9 cellular contexts compared by ENCODE assay signal in the genomic region with DNA sequence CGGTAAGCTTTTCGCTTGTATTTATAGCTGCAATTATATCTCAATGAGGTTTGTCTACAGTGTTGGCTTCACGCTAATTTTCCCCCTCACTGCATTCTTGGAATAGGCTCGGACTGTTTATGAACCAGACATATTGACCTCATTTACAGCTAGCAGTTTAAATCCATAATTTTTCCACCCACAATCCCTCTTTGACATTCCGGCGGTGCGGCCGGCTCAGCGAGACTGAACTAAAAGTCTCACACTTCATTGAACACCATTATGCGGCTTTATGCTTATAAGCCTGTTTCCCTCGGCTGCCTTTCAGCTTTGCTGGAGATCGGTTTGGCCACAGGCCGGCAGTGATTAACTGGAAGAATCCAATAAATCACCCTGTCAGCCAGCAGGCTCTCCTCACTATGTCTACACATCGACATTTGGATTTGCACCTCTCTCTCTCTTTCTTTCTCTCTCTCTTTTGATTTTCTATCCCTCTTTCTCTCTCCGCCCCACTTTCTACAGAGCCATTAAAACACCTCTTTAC.
A peak's percentile ranks its signal among the peaks of the same experiment; 100 is the strongest.
DNase-seq lines count a peak whose midpoint lies in the region; ATAC-seq and TF ChIP-seq lines count a peak whose summit lies in the region.
"Had no signal": no experiment of that assay in that cellular context is flagged by ENCODE, and none has a peak within 500 bp of the region (broad histone marks: within the 10 kb centered on the region; RNA-seq: fewer than 3 reads in every experiment).

No MANE protein-coding gene starts in this region.

- peaks cover 0 to 15% (median 0%) of the 10 kb centered on the region in 11 experiments; a peak in 8 of 22 replicates for H3K9me3 ChIP-seq in BLaER1 treated with 17β-estradiol and CSF1 and Interleukin-3, amounts not matched to agents 10 nM and 100 nM (replicated peaks in 1 of 11)
- no peaks in the 10 kb centered on the region for H3K9me3 ChIP-seq in tibial artery
- H3K9me3 ChIP-seq: SK-N-SH had no signal

- CTCF ChIA-PET in activated CD4-positive, alpha-beta memory T cell treated with anti-CD3 and anti-CD28 coated beads for 36 hours (lab: Charles Lee): no interaction called here

- POLR2A ChIA-PET in activated CD4-positive, alpha-beta memory T cell treated with anti-CD3 and anti-CD28 coated beads for 36 hours (lab: Charles Lee): no interaction called here

- H3K4me1 Mint-ChIP-seq in neural crest cell: peaks cover 7% of the 10 kb centered on the region
- H3K4me1 Mint-ChIP-seq in activated CD4-positive, alpha-beta memory T cell treated with anti-CD3 and anti-CD28 coated beads for 36 hours (ENCODE audit: low read depth): no peaks in the 10 kb centered on the region

- peak; percentile 94 for DNase-seq in NCI-H1694 (lab: John Stamatoyannopoulos, UW)
- peak; percentile 41 for DNase-seq in cerebellum (ENCODE audit: low spot score)
- DNase-seq in neural crest cell (ENCODE audit: low read depth, low spot score): peak; percentile 29
- no peak for DNase-seq in activated CD4-positive, alpha-beta memory T cell treated with anti-CD3 and anti-CD28 coated beads for 36 hours
- no peak for DNase-seq in stimulated activated CD4-positive, alpha-beta T cell treated with anti-CD3 and anti-CD28 coated beads, Interleukin-1b, Interleukin-23, amount 100 ng/mL, for 48 hours
- DNase-seq in tibial artery: no peak
- no peak for DNase-seq in Right ventricle myocardium superior
- DNase-seq: SK-N-SH had no signal

- intact Hi-C loops in activated CD4-positive, alpha-beta memory T cell treated with anti-CD3 and anti-CD28 coated beads for 36 hours (cut with micrococcal nuclease): no loop called here
- intact Hi-C loops in tibial artery (cut with DNase I; ENCODE audit: low total_unique reads): no loop called here
- intact Hi-C loops in Right ventricle myocardium superior (cut with DNase I): no loop called here

- no peak for TF ChIP-seq CTCF in neural crest cell (conservative IDR thresholded peaks at IDR 0.05)
- TF ChIP-seq CTCF in tibial artery (IDR thresholded peaks at IDR 0.05): no peak

- no peak overlapping the region for H3K27ac Mint-ChIP-seq in neural crest cell (ENCODE audit: unreplicated experiment)
- no peak overlapping the region for H3K27ac Mint-ChIP-seq in activated CD4-positive, alpha-beta memory T cell treated with anti-CD3 and anti-CD28 coated beads for 36 hours

- H3K4me2 ChIP-seq in BLaER1 treated with 17β-estradiol and CSF1 and Interleukin-3, amounts not matched to agents 10 nM and 100 nM: peak overlapping the region in 6 of 11 experiments; percentile 7 to 53 (median 40); a peak in 10 of 22 replicates
- H3K4me2 ChIP-seq: SK-N-SH had no signal

- no peak overlapping the region for H3K4me3 ChIP-seq in BLaER1 treated with 17β-estradiol and CSF1 and Interleukin-3, amounts not matched to agents 10 nM and 100 nM
- H3K4me3 ChIP-seq in tibial artery: peak overlapping the region in 1 of 2 donors; percentile 9

- ATAC-seq in Right ventricle myocardium superior (ENCODE audit: poor library complexity): no peak

- no peaks in the 10 kb centered on the region for H4K20me1 ChIP-seq in BLaER1 treated with 17β-estradiol and CSF1 and Interleukin-3, amounts not matched to agents 10 nM and 100 nM

- peaks cover 5% of the 10 kb centered on the region for H3K9me3 Mint-ChIP-seq in neural crest cell
- no peaks in the 10 kb centered on the region for H3K9me3 Mint-ChIP-seq in activated CD4-positive, alpha-beta memory T cell treated with anti-CD3 and anti-CD28 coated beads for 36 hours

- peaks cover 0 to 49% (median 24%) of the 10 kb centered on the region in 10 experiments; a peak in 14 of 20 replicates for H3K4me1 ChIP-seq in BLaER1 treated with 17β-estradiol and CSF1 and Interleukin-3, amounts not matched to agents 10 nM and 100 nM
- H3K4me1 ChIP-seq in tibial artery: peaks cover 0 to 16% (median 8%) of the 10 kb centered on the region in 4 donors

- no peaks in the 10 kb centered on the region for H3K27me3 Mint-ChIP-seq in neural crest cell (ENCODE audit: low read depth)
- peaks cover 10% of the 10 kb centered on the region for H3K27me3 Mint-ChIP-seq in activated CD4-positive, alpha-beta memory T cell treated with anti-CD3 and anti-CD28 coated beads for 36 hours

- H3K27ac ChIP-seq in BLaER1 treated with 17β-estradiol and CSF1 and Interleukin-3, amounts not matched to agents 10 nM and 100 nM: no peak overlapping the region
- H3K27ac ChIP-seq in tibial artery: no peak overlapping the region

- H3K27me3 ChIP-seq in BLaER1 treated with 17β-estradiol and CSF1 and Interleukin-3, amounts not matched to agents 10 nM and 100 nM: peaks cover 0 to 8% (median 0%) of the 10 kb centered on the region in 11 experiments; a peak in 2 of 22 replicates
- peaks cover 0 to 24% of the 10 kb centered on the region in 2 donors for H3K27me3 ChIP-seq in tibial artery

- H3K36me3 Mint-ChIP-seq in neural crest cell (ENCODE audit: low read depth): no peaks in the 10 kb centered on the region
- H3K36me3 Mint-ChIP-seq in activated CD4-positive, alpha-beta memory T cell treated with anti-CD3 and anti-CD28 coated beads for 36 hours: no peaks in the 10 kb centered on the region

- H3K36me3 ChIP-seq in BLaER1 treated with 17β-estradiol and CSF1 and Interleukin-3, amounts not matched to agents 10 nM and 100 nM: no peaks in the 10 kb centered on the region
- H3K36me3 ChIP-seq in tibial artery: no peaks in the 10 kb centered on the region

- H3K9ac ChIP-seq in BLaER1 treated with 17β-estradiol and CSF1 and Interleukin-3, amounts not matched to agents 10 nM and 100 nM: no peak overlapping the region
- H3K9ac ChIP-seq: SK-N-SH had no signal

- no peak overlapping the region for H3K4me3 Mint-ChIP-seq in neural crest cell
- no peak overlapping the region for H3K4me3 Mint-ChIP-seq in activated CD4-positive, alpha-beta memory T cell treated with anti-CD3 and anti-CD28 coated beads for 36 hours

Comparison
In these comparisons a context has a peak if more than half of its experiments do, and no peak if none do; other contexts are left out.
1. DNase-seq: peak in NCI-H1694 (single experiment), cerebellum (single experiment) and neural crest cell (single experiment); none in activated CD4-positive, alpha-beta memory T cell treated with anti-CD3 and anti-CD28 coated beads for 36 hours (single experiment), stimulated activated CD4-positive, alpha-beta T cell treated with anti-CD3 and anti-CD28 coated beads, Interleukin-1b, Interleukin-23, amount 100 ng/mL, for 48 hours (single experiment), tibial artery (0 of 2) and Right ventricle myocardium superior (single experiment).